ENCODE assay signal across 8 cellular contexts in genomic region chr12:50221228-50222008, GRCh38. TPM values are rescaled to one million over a fixed set of nuclear protein-coding genes. Genes with fewer than 3 reads are reported as not detected.
DNase-seq lines count a peak whose midpoint lies in the region; ATAC-seq and TF ChIP-seq lines count a peak whose summit lies in the region.

No MANE protein-coding gene starts in this region.

- H3K36me3 ChIP-seq in SJSA1 (peaks cover 44% of the 10 kb centered on the region), gastrocnemius medialis (no peaks in the 10 kb centered on the region)

- H3K4me1 ChIP-seq in SJSA1 (replicated peaks) (peaks cover 45% of the 10 kb centered on the region), gastrocnemius medialis (peaks cover 19 to 29% of the 10 kb centered on the region in 2 donors)

- peak in 1 of 2 donors; percentile 28 for TF ChIP-seq POLR2A in gastrocnemius medialis (IDR thresholded peaks at IDR 0.05)

- H3K27ac ChIP-seq in SJSA1 (peak overlapping the region; percentile 70), gastrocnemius medialis (peak overlapping the region; percentile 60 to 78 (median 76))

- H3K9me3 ChIP-seq in SJSA1 (replicated peaks) (no peaks in the 10 kb centered on the region), gastrocnemius medialis (no peaks in the 10 kb centered on the region)

- in situ Hi-C loops in gastrocnemius medialis (cut with MboI; ENCODE audit: low sequenced_read_pairs in 4 of 4): no loop called here

- ATAC-seq in gastrocnemius medialis (peak; percentile 59 to 80), GM18909 (IDR thresholded peaks at IDR 0.05; ENCODE audit: poor library complexity, unreplicated experiment) (no peak), GM18868 (IDR thresholded peaks at IDR 0.05; ENCODE audit: unreplicated experiment) (no peak), HG02623 (IDR thresholded peaks at IDR 0.05; ENCODE audit: unreplicated experiment) (no peak)

- H3K27me3 ChIP-seq in SJSA1 (replicated peaks) (no peaks in the 10 kb centered on the region), gastrocnemius medialis (no peaks in the 10 kb centered on the region)

- no peak for TF ChIP-seq CTCF in gastrocnemius medialis (IDR thresholded peaks at IDR 0.05 in 4 of 5, conservative IDR thresholded peaks at IDR 0.05 in 1 of 5)

- DNase-seq in EL (peak; percentile 82), SJSA1 (ENCODE audit: low read depth in 1 of 2, low spot score in 2 of 2) (peak in 1 of 2 experiments; percentile 69), globus pallidus (ENCODE audit: low spot score) (peak; percentile 62), gastrocnemius medialis (no peak)
- DNase-seq in Jurkat, Clone E6-1 (ENCODE audit: low read depth, low spot score): no peak

- H3K4me3 ChIP-seq in Jurkat, Clone E6-1 (ENCODE audit: low read length): peak overlapping the region; percentile 61
- H3K4me3 ChIP-seq in SJSA1 (peak overlapping the region; percentile 49), gastrocnemius medialis (peak overlapping the region; percentile 45 to 54 (median 46))

- intact Hi-C loops in gastrocnemius medialis (cut with DNase I; ENCODE audit: low total_unique reads): loop anchor here (1.0 to 5.0 kb wide), 3 partner anchors 62 to 181 kb away; partner anchors contain the start of genes LARP4 and LIMA1

RNA-seq across cellular contexts. Expression of gene CERS5, which starts 54.2 kb away (rescaled TPM):
- 40.8 TPM for polyA plus RNA-seq in Jurkat, Clone E6-1 (2012; ENCODE audit: insufficient read depth, insufficient read length)
- total RNA-seq in SJSA1 (2014; rRNA removed; shearing (Covaris generic)): 23.1 and 36.3 TPM in 2 replicates
- 1 to 10 TPM; 5.4 to 9.2 (median 7.3) TPM for total RNA-seq in gastrocnemius medialis

Comparison
In these comparisons a context has a peak if more than half of its experiments do, and no peak if none do; other contexts are left out.
1. DNase-seq: peak in EL (single experiment) and globus pallidus (single experiment); none in Jurkat, Clone E6-1 (single experiment) and gastrocnemius medialis (0 of 2).
2. ATAC-seq: peak in gastrocnemius medialis (2 of 2); none in GM18909 (single experiment), GM18868 (single experiment) and HG02623 (single experiment).
3. Peak in every context shown above with its lines, with median percentiles within 50 percentile points of each other: H3K4me3 ChIP-seq.